In the genomic region with DNA sequence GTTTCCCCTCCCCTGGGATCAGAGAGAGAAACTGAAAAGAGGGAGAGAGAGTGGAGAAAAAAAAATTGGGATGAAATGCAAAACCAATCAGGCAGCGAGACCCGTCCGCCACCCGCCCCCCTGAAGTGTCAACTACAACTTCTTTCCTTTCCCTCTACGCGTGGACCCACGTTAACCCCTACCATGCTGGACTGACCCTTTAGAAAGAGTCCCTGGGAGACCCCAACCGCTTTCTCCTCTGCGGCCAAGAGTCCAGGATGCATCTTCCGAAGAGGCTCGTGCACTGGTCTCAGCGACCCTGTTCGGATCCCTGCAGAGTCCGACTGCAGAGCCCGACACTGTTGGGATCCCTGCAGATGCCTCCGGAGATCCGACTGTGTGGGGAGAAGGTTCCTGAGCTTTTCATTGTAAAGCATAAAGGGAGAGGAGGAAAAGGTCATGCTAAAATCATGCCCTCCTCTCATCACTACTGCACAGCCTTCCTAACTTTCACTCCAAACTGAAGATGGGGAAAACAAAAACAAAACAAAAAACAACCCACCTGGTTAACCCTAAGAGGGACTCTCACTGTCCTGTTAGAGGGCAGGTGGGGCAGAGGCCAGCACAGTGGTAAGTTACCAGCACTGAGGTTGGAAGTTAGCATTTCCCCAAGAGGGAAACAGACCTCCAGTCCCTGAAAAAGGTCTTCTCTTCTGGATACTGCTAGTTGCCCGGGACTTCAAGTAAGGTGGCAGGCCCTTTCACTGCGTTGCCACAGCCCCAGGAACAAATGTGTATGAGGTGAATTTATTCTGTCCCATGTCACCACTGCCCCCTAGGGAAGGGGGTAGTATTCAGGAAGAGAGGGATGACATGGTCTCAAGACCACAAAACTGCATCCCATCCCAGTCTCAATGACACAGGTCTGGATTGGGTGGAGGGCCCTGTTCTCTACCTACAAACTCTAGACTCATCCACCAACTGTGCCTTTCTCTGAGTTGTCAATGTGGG, we compare ENCODE assay signal across 11 cellular contexts. TPM values are rescaled to one million over a fixed set of nuclear protein-coding genes. Genes with fewer than 3 reads are reported as not detected.
DNase-seq lines count a peak whose midpoint lies in the region; ATAC-seq, FAIRE-seq and TF ChIP-seq lines count a peak whose summit lies in the region.
"Had no signal": no experiment of that assay in that cellular context is flagged by ENCODE, and none has a peak within 500 bp of the region (broad histone marks: within the 10 kb centered on the region; RNA-seq: fewer than 3 reads in every experiment).

No MANE protein-coding gene starts in this region.

- H3K4me1 ChIP-seq in HepG2 (ENCODE audit: insufficient read depth, low read length) (no peaks in the 10 kb centered on the region), right lobe of liver (peaks cover 0 to 12% (median 2%) of the 10 kb centered on the region in 4 donors)
- H3K4me1 ChIP-seq in naive thymus-derived CD4-positive, alpha-beta T cell (ENCODE audit: control insufficient read depth in 2 of 2, insufficient read depth in 2 of 2, low read length in 2 of 2), result no peaks in the 10 kb centered on the region

- no peak overlapping the region; a peak in 1 of 6 replicates for H3K4me3 ChIP-seq in HepG2 (replicated peaks in 1 of 3; ENCODE audit: insufficient read depth in 1 of 3, low read depth in 2 of 3, low read length in 3 of 3)
- peak overlapping the region in 1 of 3 donors; percentile 27 for H3K4me3 ChIP-seq in right lobe of liver
- no peak overlapping the region for H3K4me3 ChIP-seq in naive thymus-derived CD4-positive, alpha-beta T cell (ENCODE audit: low read length)

- no peak for TF ChIP-seq CTCF in HepG2 (CRISPR knock-in tag; IDR thresholded peaks at IDR 0.05)
- TF ChIP-seq CTCF in right lobe of liver (IDR thresholded peaks at IDR 0.05), result no peak

- peaks cover 14% of the 10 kb centered on the region for H3K4me1 Mint-ChIP-seq in central memory CD8-positive, alpha-beta T cell
- peaks cover 9 to 18% (median 12%) of the 10 kb centered on the region in 7 donors for H3K4me1 Mint-ChIP-seq in naive thymus-derived CD4-positive, alpha-beta T cell

- CTCF ChIA-PET in HepG2 (lab: Yijun Ruan, JAX; ENCODE audit: low intra/inter-chr PET ratio, low total read pairs), result interaction anchor here (7.7 kb wide), 1 partner anchor 431 kb away, joined by 255 read pairs; no protein-coding TSS in a partner anchor
- CTCF ChIA-PET in naive thymus-derived CD4-positive, alpha-beta T cell (lab: Charles Lee), result no interaction called here

- H3K27ac ChIP-seq in HepG2 (ENCODE audit: extremely low read length, insufficient read depth, low read length) (no peak overlapping the region), right lobe of liver (no peak overlapping the region)
- H3K27ac ChIP-seq in naive thymus-derived CD4-positive, alpha-beta T cell (ENCODE audit: low read depth, low read length), result no peak overlapping the region

- TF ChIP-seq EP300 in HepG2 (IDR thresholded peaks at IDR 0.05; ENCODE audit: low read depth in 2 of 2, low read length in 2 of 2) (no peak), HepG2 (CRISPR knock-in tag; IDR thresholded peaks at IDR 0.05; ENCODE audit: borderline replicate concordance) (no peak)

- no peak for DNase-seq in HepG2 (ENCODE audit: low spot score)
- no peak for DNase-seq in right lobe of liver
- no peak for DNase-seq in central memory CD8-positive, alpha-beta T cell (ENCODE audit: low spot score in 2 of 2)
- no peak for DNase-seq in naive thymus-derived CD4-positive, alpha-beta T cell
- DNase-seq in CD1c-positive myeloid dendritic cell (ENCODE audit: extremely low spot score), result no peak
- no peak for DNase-seq in T1000 (lab: John Stamatoyannopoulos, UW)
- no peak for DNase-seq in NCI-H2081 treated with DMSO at 0.1 percent for 48 hours (lab: John Stamatoyannopoulos, UW)
- DNase-seq: DMS153; stimulated activated CD4-positive, alpha-beta T cell treated with anti-CD3 and anti-CD28 coated beads, Interleukin-2, amount 100 ng/mL, for 48 hours had no signal

- no peak for TF ChIP-seq RAD21 in HepG2 (CRISPR knock-in tag; IDR thresholded peaks at IDR 0.05)

- BruUV-seq in HepG2 (replicated peaks; lab: Mats Ljungman, UMichigan), result no TSS peak

- 0 out of 2 replicates have a peak overlapping the region, but pooled peaks have one; percentile 7 for H3K4me2 ChIP-seq in HepG2 (ENCODE audit: low read depth, low read length)

- H3K36me3 ChIP-seq in HepG2 (replicated peaks in 1 of 2; ENCODE audit: control insufficient read depth in 1 of 2, insufficient read depth in 2 of 2, low read length in 2 of 2) (no peaks in the 10 kb centered on the region), right lobe of liver (no peaks in the 10 kb centered on the region)
- no peaks in the 10 kb centered on the region for H3K36me3 ChIP-seq in naive thymus-derived CD4-positive, alpha-beta T cell (ENCODE audit: control insufficient read depth in 2 of 3, insufficient read depth in 3 of 3, low read length in 3 of 3)

- no peak overlapping the region for H2AFZ ChIP-seq in HepG2 (ENCODE audit: low read length)

- H3K27me3 ChIP-seq in HepG2 (ENCODE audit: control insufficient read depth in 1 of 2, insufficient read depth in 2 of 2, low read length in 2 of 2) (peaks cover 8 to 58% of the 10 kb centered on the region in 2 experiments; a peak in 4 of 5 replicates), right lobe of liver (peaks cover 6 to 13% of the 10 kb centered on the region in 2 donors)
- no peaks in the 10 kb centered on the region for H3K27me3 ChIP-seq in naive thymus-derived CD4-positive, alpha-beta T cell (ENCODE audit: control insufficient read depth in 2 of 2, insufficient read depth in 2 of 2, low read length in 2 of 2)

- 12% methylated on average over 18 of the region's 19 CpGs for WGBS in HepG2 (ENCODE audit: low lambda C conversion rate)
- 6% methylated on average over 18 of the region's 19 CpGs for WGBS in right lobe of liver (ENCODE audit: insufficient coverage, low coverage, low lambda C conversion rate, missing lambda C conversion rate)

- ATAC-seq in HepG2, result no peak
- ATAC-seq in right lobe of liver, result no peak
- ATAC-seq in central memory CD8-positive, alpha-beta T cell (replicated peaks; ENCODE audit: extremely low read depth, poor library complexity, severe bottlenecking), result no peak
- ATAC-seq in naive thymus-derived CD4-positive, alpha-beta T cell, result no peak
- no peak for ATAC-seq in HG02938 (IDR thresholded peaks at IDR 0.05; ENCODE audit: unreplicated experiment)

- TF ChIP-seq POLR2A in HepG2 (IDR thresholded peaks at IDR 0.05; ENCODE audit: insufficient read depth in 1 of 2, low read depth in 2 of 2, low read length in 2 of 2) (no peak), right lobe of liver (IDR thresholded peaks at IDR 0.05) (no peak)

- no peak overlapping the region for H3K9ac ChIP-seq in HepG2 (ENCODE audit: insufficient read depth, low read depth, low read length)

- intact Hi-C loops in HepG2 (cut with micrococcal nuclease; ENCODE audit: unreplicated experiment), result no loop called here
- intact Hi-C loops in right lobe of liver (cut with DNase I), result loop anchor here in 1 of 2 donors (5.0 to 10.0 kb wide), 2 partner anchors 214 to 433 kb away; no protein-coding TSS in a partner anchor
- intact Hi-C loops in naive thymus-derived CD4-positive, alpha-beta T cell (cut with micrococcal nuclease), result no loop called here

- H3K4me3 Mint-ChIP-seq in central memory CD8-positive, alpha-beta T cell, result peak overlapping the region; percentile 69
- H3K4me3 Mint-ChIP-seq in naive thymus-derived CD4-positive, alpha-beta T cell, result peak overlapping the region in 8 of 10 donors; percentile 32 to 74 (median 56)

- H3K79me2 ChIP-seq in HepG2 (ENCODE audit: insufficient read depth, low read length), result no peaks in the 10 kb centered on the region

- no peaks in the 10 kb centered on the region for H3K9me3 Mint-ChIP-seq in central memory CD8-positive, alpha-beta T cell
- H3K9me3 Mint-ChIP-seq in naive thymus-derived CD4-positive, alpha-beta T cell, result no peaks in the 10 kb centered on the region

- in situ Hi-C loops in HepG2 (cut with HindIII; ENCODE audit: extremely low pct_ligation_motif_present, low pct_unique_long_range_greater_than_20kb), result no loop called here

- no peak overlapping the region for H3K27ac Mint-ChIP-seq in central memory CD8-positive, alpha-beta T cell (ENCODE audit: low read depth)
- H3K27ac Mint-ChIP-seq in naive thymus-derived CD4-positive, alpha-beta T cell, result no peak overlapping the region

- FAIRE-seq in HepG2 (lab: Jason Lieb, UNC), result no peak
- FAIRE-seq: RCC 7860 had no signal

- H3K27me3 Mint-ChIP-seq in central memory CD8-positive, alpha-beta T cell, result peaks cover 70% of the 10 kb centered on the region
- peaks cover 55 to 67% (median 59%) of the 10 kb centered on the region in 5 donors for H3K27me3 Mint-ChIP-seq in naive thymus-derived CD4-positive, alpha-beta T cell

- no peaks in the 10 kb centered on the region for H3K36me3 Mint-ChIP-seq in central memory CD8-positive, alpha-beta T cell (ENCODE audit: insufficient read depth)
- no peaks in the 10 kb centered on the region for H3K36me3 Mint-ChIP-seq in naive thymus-derived CD4-positive, alpha-beta T cell

- POLR2A ChIA-PET in HepG2 (lab: Yijun Ruan, JAX), result no interaction called here
- POLR2A ChIA-PET in naive thymus-derived CD4-positive, alpha-beta T cell (lab: Charles Lee), result no interaction called here

- H4K20me1 ChIP-seq in HepG2 (ENCODE audit: insufficient read depth, low read length), result no peaks in the 10 kb centered on the region

- H3K9me3 ChIP-seq in HepG2 (ENCODE audit: low read length) (no peaks in the 10 kb centered on the region), right lobe of liver (no peaks in the 10 kb centered on the region)
- H3K9me3 ChIP-seq in naive thymus-derived CD4-positive, alpha-beta T cell (ENCODE audit: control insufficient read depth in 2 of 3, low read length in 3 of 3), result no peaks in the 10 kb centered on the region

RNA-seq across cellular contexts. Expression of gene ADAMTS8, which starts 0.6 kb away (rescaled TPM):
- total RNA-seq in HepG2 (2016; rRNA removed; fragmentation: Illumina TruSeq; extraction: Trizol), result not detected in 2 replicates
- total RNA-seq in HepG2 (2016; cell fraction: cytosol; rRNA removed; fragmentation: Illumina TruSeq; extraction: Trizol; ENCODE audit: low read depth), result not detected in 2 replicates
- total RNA-seq in HepG2 (2016; cell fraction: insoluble cytoplasmic fraction; rRNA removed; fragmentation: Illumina TruSeq; extraction: Trizol), result not detected in 2 replicates
- total RNA-seq in HepG2 (2016; cell fraction: membrane; rRNA removed; fragmentation: Illumina TruSeq; extraction: Trizol), result not detected in 2 replicates
- not detected in 2 replicates for total RNA-seq in HepG2 (2016; cell fraction: nucleus; rRNA removed; fragmentation: Illumina TruSeq; extraction: Trizol)
- not detected in 2 replicates for polyA plus RNA-seq in HepG2 (2011; rRNA removed)
- polyA plus RNA-seq in HepG2 (2011; cell fraction: cytosol; rRNA removed), result not detected in 2 replicates
- not detected in 2 replicates for polyA plus RNA-seq in HepG2 (2011; cell fraction: nucleus; rRNA removed)
- polyA plus RNA-seq in HepG2 (2012), result not detected in 2 replicates
- not detected in 2 replicates for polyA plus RNA-seq in HepG2 (2016; cell fraction: cytosol; fragmentation: Illumina TruSeq; extraction: Trizol; ENCODE audit: low read depth)
- polyA plus RNA-seq in HepG2 (2016; cell fraction: insoluble cytoplasmic fraction; fragmentation: Illumina TruSeq; extraction: Trizol; ENCODE audit: low read depth), result not detected in 2 replicates
- polyA plus RNA-seq in HepG2 (2016; cell fraction: membrane; fragmentation: Illumina TruSeq; extraction: Trizol; ENCODE audit: low read depth), result not detected in 2 replicates
- polyA plus RNA-seq in HepG2 (2016; cell fraction: nucleus; fragmentation: Illumina TruSeq; extraction: Trizol; ENCODE audit: insufficient read depth, low read depth), result not detected in 2 replicates
- polyA minus RNA-seq in HepG2 (2011; rRNA and poly(A)+ RNA removed; ENCODE audit: low replicate concordance), result not detected in 2 replicates
- polyA minus RNA-seq in HepG2 (2011; cell fraction: cytosol; rRNA and poly(A)+ RNA removed), result not detected in 2 replicates
- polyA minus RNA-seq in HepG2 (2011; cell fraction: nucleus; rRNA and poly(A)+ RNA removed), result not detected in 2 replicates
- under 1 TPM in 1 of 6 experiments, not detected in 5; 0.11 TPM for total RNA-seq in right lobe of liver
- total RNA-seq in naive thymus-derived CD4-positive, alpha-beta T cell, result not detected
- polyA plus RNA-seq in naive thymus-derived CD4-positive, alpha-beta T cell, result not detected

RNA-seq across cellular contexts. Expression of gene ADAMTS15, which starts 19.5 kb away (rescaled TPM):
- total RNA-seq in HepG2 (2016; rRNA removed; fragmentation: Illumina TruSeq; extraction: Trizol) (0.02 TPM in 1 of 2 replicates, not detected in the other), right lobe of liver (1 to 10 TPM in 1 of 6 experiments, under 1 TPM in 4, not detected in 1; 0.19 to 1.1 (median 0.31) TPM)
- not detected in 2 replicates for total RNA-seq in HepG2 (2016; cell fraction: cytosol; rRNA removed; fragmentation: Illumina TruSeq; extraction: Trizol; ENCODE audit: low read depth)
- not detected in 2 replicates for total RNA-seq in HepG2 (2016; cell fraction: insoluble cytoplasmic fraction; rRNA removed; fragmentation: Illumina TruSeq; extraction: Trizol)
- not detected in 2 replicates for total RNA-seq in HepG2 (2016; cell fraction: membrane; rRNA removed; fragmentation: Illumina TruSeq; extraction: Trizol)
- not detected in 2 replicates for total RNA-seq in HepG2 (2016; cell fraction: nucleus; rRNA removed; fragmentation: Illumina TruSeq; extraction: Trizol)
- polyA plus RNA-seq in HepG2 (2011; rRNA removed), result 0.01 TPM in 1 of 2 replicates, not detected in the other
- not detected in 2 replicates for polyA plus RNA-seq in HepG2 (2011; cell fraction: cytosol; rRNA removed)
- polyA plus RNA-seq in HepG2 (2011; cell fraction: nucleus; rRNA removed), result not detected in 2 replicates
- not detected in 2 replicates for polyA plus RNA-seq in HepG2 (2012)
- polyA plus RNA-seq in HepG2 (2016; cell fraction: cytosol; fragmentation: Illumina TruSeq; extraction: Trizol; ENCODE audit: low read depth), result not detected in 2 replicates
- polyA plus RNA-seq in HepG2 (2016; cell fraction: insoluble cytoplasmic fraction; fragmentation: Illumina TruSeq; extraction: Trizol; ENCODE audit: low read depth), result not detected in 2 replicates
- polyA plus RNA-seq in HepG2 (2016; cell fraction: membrane; fragmentation: Illumina TruSeq; extraction: Trizol; ENCODE audit: low read depth), result not detected in 2 replicates
- polyA plus RNA-seq in HepG2 (2016; cell fraction: nucleus; fragmentation: Illumina TruSeq; extraction: Trizol; ENCODE audit: insufficient read depth, low read depth), result not detected in 2 replicates
- 0.63 TPM in 1 of 2 replicates, not detected in the other for polyA minus RNA-seq in HepG2 (2011; rRNA and poly(A)+ RNA removed; ENCODE audit: low replicate concordance)
- not detected in 2 replicates for polyA minus RNA-seq in HepG2 (2011; cell fraction: cytosol; rRNA and poly(A)+ RNA removed)
- not detected in 2 replicates for polyA minus RNA-seq in HepG2 (2011; cell fraction: nucleus; rRNA and poly(A)+ RNA removed)
- under 1 TPM in 1 of 5 experiments, not detected in 4; 0.12 TPM for total RNA-seq in naive thymus-derived CD4-positive, alpha-beta T cell
- not detected for polyA plus RNA-seq in naive thymus-derived CD4-positive, alpha-beta T cell
